Comparison of ENCODE assay signal across 8 cellular contexts in the genomic region with DNA sequence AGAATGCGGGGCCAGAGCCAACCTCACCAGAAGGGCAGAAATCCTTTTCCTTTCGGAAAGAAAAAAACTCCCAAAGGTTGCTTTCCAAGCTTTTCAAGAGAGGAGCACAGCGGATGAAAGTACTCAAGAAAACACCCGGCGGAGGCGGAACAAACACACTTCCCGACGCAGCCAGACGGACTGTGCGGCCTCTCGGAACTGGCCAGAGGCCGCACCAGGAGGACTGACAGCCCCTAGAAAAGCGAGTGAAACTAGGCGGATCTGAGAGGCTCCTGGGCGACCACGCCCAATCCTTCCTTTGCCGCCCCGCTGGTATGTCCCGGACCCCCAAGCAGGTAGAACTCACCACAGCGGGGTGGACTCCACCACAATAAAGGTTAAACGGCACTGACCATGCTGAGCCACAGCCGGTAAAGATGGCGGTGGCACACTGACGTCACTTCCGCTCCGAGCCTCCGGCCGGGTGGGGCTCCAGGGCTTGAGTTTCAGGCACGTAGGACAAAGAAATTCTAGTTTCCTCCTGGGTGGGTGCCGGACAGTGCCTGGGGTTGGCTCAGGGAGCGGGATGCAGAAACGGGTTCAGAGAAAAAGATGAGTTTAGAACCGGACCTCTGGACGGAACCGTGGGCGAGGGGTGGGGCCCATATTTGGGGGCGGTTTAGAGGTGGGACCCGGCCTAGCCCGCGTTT. TPM values are rescaled to one million over a fixed set of nuclear protein-coding genes. Genes with fewer than 3 reads are reported as not detected.
DNase-seq lines count a peak whose midpoint lies in the region; ATAC-seq and TF ChIP-seq lines count a peak whose summit lies in the region.

A gene (minus strand): TSS at position 432 of the 689 bp plus-strand sequence. CDS start 14,356 bp downstream, outside the sequence.

- intact Hi-C loops in CD4-positive, alpha-beta T cell (cut with DNase I, micrococcal nuclease) = loop anchor here (1.0 to 10.0 kb wide), 8 partner anchors 53 to 840 kb away; a partner anchor contains a TSS
- intact Hi-C loops in esophagus muscularis mucosa (cut with DNase I) = loop anchor here (5.0 kb wide), 2 partner anchors 53 to 92 kb away; a partner anchor contains a TSS

- TF ChIP-seq CTCF in CD4-positive, alpha-beta T cell (IDR thresholded peaks at IDR 0.05) = no peak
- TF ChIP-seq CTCF in esophagus muscularis mucosa (IDR thresholded peaks at IDR 0.05) = no peak

- peak within 1 kb of the TSS; percentile 98 for H3K27ac Mint-ChIP-seq in CD4-positive, alpha-beta T cell
- H3K27ac Mint-ChIP-seq in stimulated activated effector memory CD8-positive, alpha-beta T cell treated with anti-CD3 and anti-CD28 coated beads, Interleukin-12 subunit alpha, Interleukin-12 subunit beta, amount 100 ng/mL, for 72 hours = peak within 1 kb of the TSS; percentile 100

- peak; percentile 88 for ATAC-seq in CD4-positive, alpha-beta T cell (ENCODE audit: poor library complexity)
- peak; percentile 82 for ATAC-seq in GM19463 (IDR thresholded peaks at IDR 0.05; ENCODE audit: unreplicated experiment)
- peak; percentile 80 to 82 for ATAC-seq in activated T-cell treated with anti-CD3 and anti-CD28 coated beads, Interleukin-2, amount 50 U/mL, for 4 hours
- peak; percentile 92 for ATAC-seq in stimulated activated effector memory CD8-positive, alpha-beta T cell treated with anti-CD3 and anti-CD28 coated beads, Interleukin-12 subunit alpha, Interleukin-12 subunit beta, amount 100 ng/mL, for 72 hours

- peak within 1 kb of the TSS; percentile 99 for H3K4me3 Mint-ChIP-seq in CD4-positive, alpha-beta T cell
- peak within 1 kb of the TSS; percentile 97 for H3K4me3 Mint-ChIP-seq in activated T-cell treated with anti-CD3 and anti-CD28 coated beads, Interleukin-2, amount 50 U/mL, for 4 hours
- H3K4me3 Mint-ChIP-seq in stimulated activated effector memory CD8-positive, alpha-beta T cell treated with anti-CD3 and anti-CD28 coated beads, Interleukin-12 subunit alpha, Interleukin-12 subunit beta, amount 100 ng/mL, for 72 hours = peak within 1 kb of the TSS; percentile 75

- peaks cover 55% of the 10 kb centered on the region for H3K36me3 Mint-ChIP-seq in CD4-positive, alpha-beta T cell (ENCODE audit: low read depth)
- peaks cover 33% of the 10 kb centered on the region for H3K36me3 Mint-ChIP-seq in activated T-cell treated with anti-CD3 and anti-CD28 coated beads, Interleukin-2, amount 50 U/mL, for 4 hours (ENCODE audit: insufficient read depth)
- peaks cover 60% of the 10 kb centered on the region for H3K36me3 Mint-ChIP-seq in stimulated activated effector memory CD8-positive, alpha-beta T cell treated with anti-CD3 and anti-CD28 coated beads, Interleukin-12 subunit alpha, Interleukin-12 subunit beta, amount 100 ng/mL, for 72 hours

- H3K9me3 ChIP-seq in CD4-positive, alpha-beta T cell (ENCODE audit: control insufficient read depth, low read length) = peaks cover 29% of the 10 kb centered on the region
- H3K9me3 ChIP-seq in HUES48 (ENCODE audit: control insufficient read depth, insufficient read depth, low read length) (peaks cover 19% of the 10 kb centered on the region), esophagus muscularis mucosa (peaks cover 4 to 15% (median 13%) of the 10 kb centered on the region in 4 donors)

- H3K27ac ChIP-seq in CD4-positive, alpha-beta T cell (ENCODE audit: low read depth, low read length) = peak within 1 kb of the TSS; percentile 81
- H3K27ac ChIP-seq in HUES48 (ENCODE audit: low read depth, low read length) (peak within 1 kb of the TSS; percentile 98), esophagus muscularis mucosa (replicated peaks in 1 of 4) (peak within 1 kb of the TSS; percentile 89 to 95 (median 93))

- H3K9me3 Mint-ChIP-seq in CD4-positive, alpha-beta T cell = peaks cover 20% of the 10 kb centered on the region
- peaks cover 21% of the 10 kb centered on the region for H3K9me3 Mint-ChIP-seq in activated T-cell treated with anti-CD3 and anti-CD28 coated beads, Interleukin-2, amount 50 U/mL, for 4 hours
- H3K9me3 Mint-ChIP-seq in stimulated activated effector memory CD8-positive, alpha-beta T cell treated with anti-CD3 and anti-CD28 coated beads, Interleukin-12 subunit alpha, Interleukin-12 subunit beta, amount 100 ng/mL, for 72 hours = peaks cover 17% of the 10 kb centered on the region

- no peak for TF ChIP-seq EP300 in esophagus muscularis mucosa (IDR thresholded peaks at IDR 0.05)

- TF ChIP-seq POLR2A in esophagus muscularis mucosa (IDR thresholded peaks at IDR 0.05; ENCODE audit: low read depth) = no peak

- H3K27me3 Mint-ChIP-seq in CD4-positive, alpha-beta T cell = no peaks in the 10 kb centered on the region
- H3K27me3 Mint-ChIP-seq in activated T-cell treated with anti-CD3 and anti-CD28 coated beads, Interleukin-2, amount 50 U/mL, for 4 hours (ENCODE audit: low read depth) = no peaks in the 10 kb centered on the region

- H3K4me1 Mint-ChIP-seq in CD4-positive, alpha-beta T cell (ENCODE audit: low read depth) = peaks cover 23% of the 10 kb centered on the region
- H3K4me1 Mint-ChIP-seq in activated T-cell treated with anti-CD3 and anti-CD28 coated beads, Interleukin-2, amount 50 U/mL, for 4 hours (ENCODE audit: low read depth) = peaks cover 22% of the 10 kb centered on the region
- peaks cover 36% of the 10 kb centered on the region for H3K4me1 Mint-ChIP-seq in stimulated activated effector memory CD8-positive, alpha-beta T cell treated with anti-CD3 and anti-CD28 coated beads, Interleukin-12 subunit alpha, Interleukin-12 subunit beta, amount 100 ng/mL, for 72 hours

- H3K27me3 ChIP-seq in CD4-positive, alpha-beta T cell (ENCODE audit: control insufficient read depth, insufficient read depth, low read length) = no peaks in the 10 kb centered on the region
- no peaks in the 10 kb centered on the region for H3K27me3 ChIP-seq in HUES48 (ENCODE audit: control insufficient read depth, insufficient read depth, low read length)
- H3K27me3 ChIP-seq in esophagus muscularis mucosa = no peaks in the 10 kb centered on the region

- DNase-seq in CD4-positive, alpha-beta T cell = peak; percentile 64 to 78 (median 72)
- DNase-seq in OCI-M2 (lab: John Stamatoyannopoulos, UW; ENCODE audit: unreplicated experiment) = peak; percentile 56
- DNase-seq in activated T-cell treated with anti-CD3 and anti-CD28 coated beads, Interleukin-2, amount 50 U/mL, for 4 hours = peak; percentile 73
- peak; percentile 97 for DNase-seq in esophagus muscularis mucosa (ENCODE audit: extremely low spot score)
- DNase-seq in myocyte (ENCODE audit: low read depth) = peak; percentile 88
- peak; percentile 74 to 92 for DNase-seq in stimulated activated effector memory CD8-positive, alpha-beta T cell treated with anti-CD3 and anti-CD28 coated beads, Interleukin-12 subunit alpha, Interleukin-12 subunit beta, amount 100 ng/mL, for 72 hours (ENCODE audit: low spot score in 2 of 2)

- POLR2A ChIA-PET in CD4-positive, alpha-beta T cell (lab: Charles Lee) = interaction anchor here (0.8 to 1.1 kb wide), 2 partner anchors 94 to 144 kb away, joined by 3 to 5 read pairs; a partner anchor contains a TSS

- H3K4me1 ChIP-seq in HUES48 (ENCODE audit: control insufficient read depth, insufficient read depth, low read length) = no peaks in the 10 kb centered on the region
- peaks cover 12 to 23% (median 13%) of the 10 kb centered on the region in 4 donors for H3K4me1 ChIP-seq in esophagus muscularis mucosa

- H3K36me3 ChIP-seq in HUES48 (ENCODE audit: control insufficient read depth, insufficient read depth, low read length) (peaks cover 21% of the 10 kb centered on the region), esophagus muscularis mucosa (peaks cover 0 to 13% (median 4%) of the 10 kb centered on the region in 4 donors)

- WGBS in esophagus muscularis mucosa = under 1% methylated on average over 16 of the region's 40 CpGs

- peak within 1 kb of the TSS; percentile 91 for H3K4me3 ChIP-seq in HUES48 (ENCODE audit: low read depth, low read length)
- H3K4me3 ChIP-seq in esophagus muscularis mucosa = peak within 1 kb of the TSS; percentile 73 to 92 (median 77)

- CTCF ChIA-PET in CD4-positive, alpha-beta T cell (lab: Charles Lee) = no interaction called here

- peak within 1 kb of the TSS; percentile 96 for H3K9ac ChIP-seq in HUES48 (ENCODE audit: low read depth, low read length)

RNA-seq across cellular contexts. Expression of the gene that starts here (rescaled TPM):
- total RNA-seq in CD4-positive, alpha-beta T cell = 10 to 100 TPM; 12.8 to 13.3 TPM
- 10 to 100 TPM; 29.4 to 34.1 (median 33.5) TPM for total RNA-seq in activated T-cell treated with anti-CD3 and anti-CD28 coated beads, Interleukin-2, amount 50 U/mL, for 4 hours
- 10 to 100 TPM; 22.8 to 30.3 (median 27.2) TPM for total RNA-seq in esophagus muscularis mucosa
- 21.3 and 21.8 TPM in 2 replicates for total RNA-seq in myocyte
- polyA plus RNA-seq in myocyte (2012) = 9.9 TPM

Comparison
In these comparisons a context has a peak if more than half of its experiments do, and no peak if none do; other contexts are left out.
1. Peak in every context shown above with its lines: DNase-seq, ATAC-seq, H3K4me3 ChIP-seq and H3K27ac ChIP-seq.